ENCODE assay signal across 24 cellular contexts in the genomic region with DNA sequence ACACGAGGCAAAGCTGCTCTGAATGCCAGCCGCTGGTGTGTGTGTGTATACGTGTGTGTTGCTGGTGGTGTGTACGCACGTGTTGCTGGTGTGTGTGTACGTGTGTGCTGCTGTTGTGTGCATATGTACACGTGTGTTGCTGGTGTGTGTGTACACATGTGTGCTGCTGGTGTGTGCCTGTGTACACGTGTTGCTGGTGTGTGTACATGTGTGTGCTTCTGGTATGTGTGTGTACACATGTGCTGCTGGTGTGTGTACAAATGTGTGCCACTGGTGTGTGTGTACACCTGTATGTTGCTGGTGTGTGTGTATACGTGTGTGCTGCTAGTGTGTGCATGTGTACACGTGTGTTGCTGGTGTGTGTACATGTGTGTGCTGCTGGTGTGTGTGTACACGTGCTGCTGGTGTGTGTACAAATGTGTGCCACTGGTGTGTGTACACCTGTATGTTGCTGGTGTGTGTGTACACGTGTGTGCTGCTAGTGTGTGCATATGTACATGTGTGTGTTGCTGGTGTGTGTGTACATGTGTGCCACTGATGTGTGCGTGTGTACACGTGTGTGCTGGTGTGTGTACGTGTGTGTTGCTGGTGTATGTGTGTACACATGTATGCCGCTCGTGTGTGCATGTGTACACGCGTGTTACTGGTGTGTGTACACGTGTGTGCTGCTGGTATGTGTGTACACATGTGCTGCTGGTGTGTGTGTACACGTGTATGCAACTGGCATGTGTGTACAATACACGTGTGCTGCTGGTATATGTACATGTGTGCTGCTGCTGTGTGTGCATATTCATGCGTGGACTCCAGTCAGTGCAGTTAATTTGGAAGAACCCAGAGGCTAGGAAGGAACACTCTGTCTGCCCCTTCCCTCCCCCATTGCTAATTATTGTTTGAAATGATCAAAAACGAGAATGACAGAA. TPM values are rescaled to one million over a fixed set of nuclear protein-coding genes. Genes with fewer than 3 reads are reported as not detected.
"Had no signal": no experiment of that assay in that cellular context is flagged by ENCODE, and none has a peak within 500 bp of the region (broad histone marks: within the 10 kb centered on the region; RNA-seq: fewer than 3 reads in every experiment).

No MANE protein-coding gene starts in this region.

- H3K4me1 ChIP-seq: ascending aorta, breast epithelium, left lung had no signal

- H3K27ac Mint-ChIP-seq: activated CD4-positive, alpha-beta T cell treated with anti-CD3 and anti-CD28 coated beads, Interleukin-2, amount 10 ng/mL, durations not matched to agents 24 days and 14 days; activated naive CD4-positive, alpha-beta T cell treated with anti-CD3 and anti-CD28 coated beads for 36 hours; activated naive CD8-positive, alpha-beta T cell treated with anti-CD3 and anti-CD28 coated beads, Interleukin-2, amount 50 U/mL, for 24 hours; activated T-helper 2 cell treated with anti-CD3 and anti-CD28 coated beads, Interferon-gamma antibody, Interleukin-2, Interleukin-4, amounts not matched to agents 10 μg/mL and 5 μg/mL and 100 μg/mL, durations not matched to agents 14 hours and 24 hours and 36 hours; stimulated activated naive CD8-positive, alpha-beta T cell treated with anti-CD3 and anti-CD28 coated beads, Interleukin-15, amount 100 ng/mL, for 72 hours; T-helper 2 cell treated with Interferon-gamma antibody and Interleukin-4, amounts not matched to agents 5 μg/mL and 100 μg/mL, for 36 hours had no signal

- H3K9me3 Mint-ChIP-seq: activated naive CD8-positive, alpha-beta T cell treated with anti-CD3 and anti-CD28 coated beads, Interleukin-2, amount 50 U/mL, for 24 hours; T-helper 2 cell treated with Interferon-gamma antibody and Interleukin-4, amounts not matched to agents 5 μg/mL and 100 μg/mL, for 36 hours had no signal

- H3K27ac ChIP-seq: ascending aorta, breast epithelium, left lung, ovary had no signal

- H3K27me3 Mint-ChIP-seq: stimulated activated naive CD8-positive, alpha-beta T cell treated with anti-CD3 and anti-CD28 coated beads, Interleukin-15, amount 100 ng/mL, for 72 hours had no signal

- ATAC-seq: activated naive CD8-positive, alpha-beta T cell treated with anti-CD3 and anti-CD28 coated beads, Interleukin-2, amount 50 U/mL, for 24 hours; esophagus mucosa; left lung; stimulated activated naive CD8-positive, alpha-beta T cell treated with anti-CD3 and anti-CD28 coated beads, Interleukin-15, amount 100 ng/mL, for 72 hours had no signal

- H3K27me3 ChIP-seq: ascending aorta, breast epithelium, ovary had no signal

- H3K4me3 Mint-ChIP-seq: activated CD4-positive, alpha-beta T cell treated with anti-CD3 and anti-CD28 coated beads, Interleukin-2, amount 10 ng/mL, durations not matched to agents 24 days and 14 days; activated naive CD4-positive, alpha-beta T cell treated with anti-CD3 and anti-CD28 coated beads for 36 hours; activated naive CD8-positive, alpha-beta T cell treated with anti-CD3 and anti-CD28 coated beads, Interleukin-2, amount 50 U/mL, for 24 hours; stimulated activated naive CD8-positive, alpha-beta T cell treated with anti-CD3 and anti-CD28 coated beads, Interleukin-15, amount 100 ng/mL, for 72 hours; T-helper 2 cell treated with Interferon-gamma antibody and Interleukin-4, amounts not matched to agents 5 μg/mL and 100 μg/mL, for 36 hours had no signal

- DNase-seq: activated CD4-positive, alpha-beta T cell treated with anti-CD3 and anti-CD28 coated beads, Interleukin-2, amount 10 ng/mL, durations not matched to agents 24 days and 14 days; activated CD4-positive, CD25-positive, alpha-beta regulatory T cell; activated naive CD4-positive, alpha-beta T cell treated with anti-CD3 and anti-CD28 coated beads for 36 hours; activated naive CD8-positive, alpha-beta T cell treated with anti-CD3 and anti-CD28 coated beads, Interleukin-2, amount 50 U/mL, for 24 hours; activated T-cell treated with anti-CD3 and anti-CD28 coated beads, Interleukin-2, amount 50 U/mL, for 1 hour; hippocampal formation; left lung; mesendoderm; ovary; stimulated activated CD4-positive, alpha-beta T cell treated with anti-CD3 and anti-CD28 coated beads, Interleukin-1b, Interleukin-23, amount 100 ng/mL, for 48 hours; stimulated activated naive CD8-positive, alpha-beta T cell treated with anti-CD3 and anti-CD28 coated beads, Interleukin-15, amount 100 ng/mL, for 72 hours; SW 1271 had no signal

- H3K4me3 ChIP-seq: ascending aorta, breast epithelium, left lung, ovary had no signal

- H3K36me3 ChIP-seq: ascending aorta, breast epithelium, left lung, ovary had no signal

- H3K4me1 Mint-ChIP-seq: activated CD4-positive, alpha-beta T cell treated with anti-CD3 and anti-CD28 coated beads, Interleukin-2, amount 10 ng/mL, durations not matched to agents 24 days and 14 days; activated naive CD8-positive, alpha-beta T cell treated with anti-CD3 and anti-CD28 coated beads, Interleukin-2, amount 50 U/mL, for 24 hours; stimulated activated naive CD8-positive, alpha-beta T cell treated with anti-CD3 and anti-CD28 coated beads, Interleukin-15, amount 100 ng/mL, for 72 hours had no signal

- H3K9me3 ChIP-seq: ascending aorta, left lung, ovary had no signal

RNA-seq across cellular contexts. Expression of a gene that starts 47.2 kb away (rescaled TPM):
- total RNA-seq: ascending aorta, temporal lobe had no signal
- polyA plus RNA-seq: neural cell had no signal

RNA-seq across cellular contexts. Expression of a gene that starts 50.9 kb away (rescaled TPM):
- total RNA-seq: activated CD8-positive, alpha-beta memory T cell treated with anti-CD3 and anti-CD28 coated beads for 36 hours; activated naive CD4-positive, alpha-beta T cell treated with anti-CD3 and anti-CD28 coated beads for 36 hours; ascending aorta; breast epithelium; dermis microvascular lymphatic vessel endothelial cell; esophagus mucosa; glomerular endothelial cell; left lung; ovary; ureter had no signal
- polyA plus RNA-seq: keratinocyte, ovary had no signal
